In the genomic region with DNA sequence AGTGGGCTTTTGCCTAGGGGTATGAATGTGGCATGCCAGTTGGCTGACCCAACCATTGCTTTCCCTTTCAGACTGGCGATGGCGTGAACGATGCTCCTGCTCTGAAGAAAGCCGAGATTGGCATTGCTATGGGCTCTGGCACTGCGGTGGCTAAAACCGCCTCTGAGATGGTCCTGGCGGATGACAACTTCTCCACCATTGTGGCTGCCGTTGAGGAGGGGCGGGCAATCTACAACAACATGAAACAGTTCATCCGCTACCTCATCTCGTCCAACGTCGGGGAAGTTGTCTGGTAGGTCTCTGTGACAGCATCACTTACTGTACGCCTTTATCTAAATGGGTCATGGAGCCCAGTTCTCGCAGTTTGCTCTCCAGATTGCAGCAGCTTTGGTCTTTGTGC, we compare ENCODE assay signal across 23 cellular contexts.
"Had no signal": no experiment of that assay in that cellular context is flagged by ENCODE, and none has a peak within 500 bp of the region (broad histone marks: within the 10 kb centered on the region; RNA-seq: fewer than 3 reads in every experiment).

No MANE protein-coding gene starts in this region.

- DNase-seq: activated B cell treated with CpG ODN at 0.5 μM for 24 hours; activated CD4-positive, alpha-beta T cell treated with anti-CD3 and anti-CD28 coated beads for 36 hours; activated CD4-positive, alpha-beta T cell treated with anti-CD3 and anti-CD28 coated beads, Interleukin-2, amount 50 U/mL, for 4 hours; activated CD8-positive, alpha-beta memory T cell treated with anti-CD3 and anti-CD28 coated beads for 24 hours; activated naive CD4-positive, alpha-beta T cell treated with anti-CD3 and anti-CD28 coated beads, Interleukin-2, amount 10 ng/mL, durations not matched to agents 7 days and 5 days; activated T-cell treated with anti-CD3 and anti-CD28 coated beads, Interleukin-2, amount 50 U/mL, for 48 hours; amygdala; erythroblast; hippocampal formation; pancreas; small intestine; stimulated activated naive B cell treated with anti-CD40 and anti-IgM and Interleukin-4, amounts not matched to agents 10 μg/mL and 1 μg/mL and 100 μg/mL, for 72 hours; T-cell; transverse colon had no signal

- H3K27me3 Mint-ChIP-seq: activated B cell treated with CpG ODN at 0.5 μM for 24 hours; activated CD4-positive, alpha-beta T cell treated with anti-CD3 and anti-CD28 coated beads for 36 hours; activated naive CD4-positive, alpha-beta T cell treated with anti-CD3 and anti-CD28 coated beads, Interleukin-2, amount 10 ng/mL, durations not matched to agents 7 days and 5 days; memory B cell; stimulated activated naive B cell treated with anti-CD40 and anti-IgM and Interleukin-4, amounts not matched to agents 10 μg/mL and 1 μg/mL and 100 μg/mL, for 72 hours; T-cell had no signal

- H3K4me1 Mint-ChIP-seq: activated CD4-positive, alpha-beta T cell treated with anti-CD3 and anti-CD28 coated beads for 36 hours; activated naive CD4-positive, alpha-beta T cell treated with anti-CD3 and anti-CD28 coated beads, Interleukin-2, amount 10 ng/mL, durations not matched to agents 7 days and 5 days; nephron; T-cell had no signal

- ATAC-seq: activated CD4-positive, alpha-beta T cell treated with anti-CD3 and anti-CD28 coated beads for 36 hours; pancreas; sciatic nerve; stimulated activated naive B cell treated with anti-CD40 and anti-IgM and Interleukin-4, amounts not matched to agents 10 μg/mL and 1 μg/mL and 100 μg/mL, for 72 hours; T-cell had no signal

- FAIRE-seq: endometrium, frontal cortex, pancreas, small intestine, TTC549 had no signal

- H3K27ac Mint-ChIP-seq: activated B cell treated with CpG ODN at 0.5 μM for 24 hours; activated CD4-positive, alpha-beta T cell treated with anti-CD3 and anti-CD28 coated beads for 36 hours; activated naive CD4-positive, alpha-beta T cell treated with anti-CD3 and anti-CD28 coated beads, Interleukin-2, amount 10 ng/mL, durations not matched to agents 7 days and 5 days; memory B cell; nephron; stimulated activated naive B cell treated with anti-CD40 and anti-IgM and Interleukin-4, amounts not matched to agents 10 μg/mL and 1 μg/mL and 100 μg/mL, for 72 hours; T-cell had no signal

- H3K9me3 ChIP-seq: neutrophil, pancreas, transverse colon, vagina had no signal

- H3K27me3 ChIP-seq: cardiac muscle cell, neutrophil, pancreas, transverse colon, vagina had no signal

- H3K27ac ChIP-seq: neutrophil, pancreas, transverse colon, vagina had no signal

- H3K4me3 ChIP-seq: cardiac muscle cell, pancreas, transverse colon, vagina had no signal

- H3K9me3 Mint-ChIP-seq: activated B cell treated with CpG ODN at 0.5 μM for 24 hours; activated naive CD4-positive, alpha-beta T cell treated with anti-CD3 and anti-CD28 coated beads, Interleukin-2, amount 10 ng/mL, durations not matched to agents 7 days and 5 days; memory B cell; nephron; stimulated activated naive B cell treated with anti-CD40 and anti-IgM and Interleukin-4, amounts not matched to agents 10 μg/mL and 1 μg/mL and 100 μg/mL, for 72 hours; T-cell had no signal

- H3K4me3 Mint-ChIP-seq: activated B cell treated with CpG ODN at 0.5 μM for 24 hours; activated CD4-positive, alpha-beta T cell treated with anti-CD3 and anti-CD28 coated beads for 36 hours; activated naive CD4-positive, alpha-beta T cell treated with anti-CD3 and anti-CD28 coated beads, Interleukin-2, amount 10 ng/mL, durations not matched to agents 7 days and 5 days; memory B cell; nephron; stimulated activated naive B cell treated with anti-CD40 and anti-IgM and Interleukin-4, amounts not matched to agents 10 μg/mL and 1 μg/mL and 100 μg/mL, for 72 hours; T-cell had no signal
